6 cellular contexts compared by ENCODE assay signal in the genomic region with DNA sequence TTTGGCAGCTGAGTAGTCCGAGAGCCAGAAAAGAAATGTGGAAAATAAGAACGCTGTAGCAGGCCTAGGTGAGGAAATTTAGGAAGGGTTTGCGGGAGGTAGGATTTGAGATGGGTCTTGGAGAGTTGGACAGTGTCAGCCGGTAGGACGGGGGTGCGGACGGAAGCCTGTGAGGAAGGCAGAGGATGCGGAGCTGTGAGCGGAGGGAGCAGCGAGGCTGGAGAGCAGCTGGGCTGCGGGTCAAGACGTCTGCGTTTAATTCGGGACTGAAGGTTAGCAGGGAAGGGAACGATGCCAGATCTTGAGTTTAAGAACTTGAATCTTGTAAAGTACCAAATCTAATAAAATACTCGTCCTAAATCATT. TPM values are rescaled to one million over a fixed set of nuclear protein-coding genes. Genes with fewer than 3 reads are reported as not detected.
DNase-seq lines count a peak whose midpoint lies in the region; ATAC-seq, FAIRE-seq and TF ChIP-seq lines count a peak whose summit lies in the region.

No MANE protein-coding gene starts in this region.

- peak; percentile 17 for TF ChIP-seq POLR2A in GM18505 (IDR thresholded peaks at IDR 0.05; ENCODE audit: borderline replicate concordance, extremely low read depth, insufficient read depth, insufficient read length)
- TF ChIP-seq POLR2A in GM12878 (IDR thresholded peaks at IDR 0.05; ENCODE audit: low read depth, low read length) = no peak

- H4K20me1 ChIP-seq in GM12878 (ENCODE audit: control insufficient read depth, insufficient read depth) = no peaks in the 10 kb centered on the region

- SMC1A ChIA-PET in GM12878 (lab: Charles Lee; ENCODE audit: uncharacterized antibody, unreplicated experiment) = interaction anchor here (0.6 to 1.0 kb wide), 3 partner anchors 19 to 38 kb away, joined by 3 read pairs; a partner anchor contains a TSS

- TF ChIP-seq EP300 in GM12878 (IDR thresholded peaks at IDR 0.05; ENCODE audit: borderline replicate concordance in 1 of 2, control insufficient read depth in 1 of 2, low read depth in 2 of 2, low read length in 2 of 2) = no peak

- no peak for TF ChIP-seq RAD21 in GM12878 (IDR thresholded peaks at IDR 0.05; ENCODE audit: insufficient read depth, low read depth, low read length)

- in situ Hi-C loops in GM12878 (cut with MboI) = no loop called here

- H3K9me3 Mint-ChIP-seq in naive thymus-derived CD8-positive, alpha-beta T cell = no peaks in the 10 kb centered on the region

- 0 out of 4 replicates have a peak, but pooled peaks cover 0 to 3% of the 10 kb centered on the region in 2 experiments for H3K27me3 ChIP-seq in GM12878 (replicated peaks in 1 of 2; ENCODE audit: control insufficient read depth in 2 of 2, insufficient read depth in 2 of 2, low read length in 1 of 2)

- peak overlapping the region; percentile 30 to 89 (median 76) for H3K27ac Mint-ChIP-seq in naive thymus-derived CD8-positive, alpha-beta T cell

- no peak overlapping the region for H3K9ac ChIP-seq in GM12878 (ENCODE audit: control insufficient read depth, insufficient read depth, low read length)

- no peaks in the 10 kb centered on the region for H3K27me3 Mint-ChIP-seq in naive thymus-derived CD8-positive, alpha-beta T cell

- H3K79me2 ChIP-seq in GM12878 (ENCODE audit: control insufficient read depth, insufficient read depth, low read length) = no peaks in the 10 kb centered on the region

- peaks cover 12 to 20% (median 17%) of the 10 kb centered on the region in 4 donors for H3K4me1 Mint-ChIP-seq in naive thymus-derived CD8-positive, alpha-beta T cell

- peaks cover under 1 to 39% (median 6%) of the 10 kb centered on the region in 3 donors for H3K36me3 Mint-ChIP-seq in naive thymus-derived CD8-positive, alpha-beta T cell

- H3K4me3 Mint-ChIP-seq in naive thymus-derived CD8-positive, alpha-beta T cell = peak overlapping the region; percentile 69 to 95 (median 81)

- TF ChIP-seq CTCF in GM12878 (IDR thresholded peaks at IDR 0.05 in 2 of 3, conservative IDR thresholded peaks at IDR 0.05 in 1 of 3; ENCODE audit: control insufficient read depth in 2 of 3, extremely low read depth in 1 of 3, insufficient read depth in 1 of 3, low read depth in 3 of 3, low read length in 3 of 3) = no peak

- peak overlapping the region; percentile 61 for H3K4me2 ChIP-seq in GM12878 (ENCODE audit: control insufficient read depth, insufficient read depth)

- CTCF ChIA-PET in GM12878 (lab: Yijun Ruan, JAX) = interaction anchor here (0.6 to 1.4 kb wide), 4 partner anchors 16 to 164 kb away, joined by 3 read pairs; no protein-coding TSS in a partner anchor

- FAIRE-seq in GM12878 (lab: Jason Lieb, UNC) = peak; percentile 23

- H3K9me3 ChIP-seq in GM12878 (replicated peaks; ENCODE audit: control insufficient read depth, insufficient read depth, low read length) = no peaks in the 10 kb centered on the region

- H2AFZ ChIP-seq in GM12878 (ENCODE audit: control insufficient read depth, low read depth, low read length) = no peak overlapping the region

- 70% methylated on average over 16 of the region's 16 CpGs for WGBS in GM12878 (ENCODE audit: insufficient coverage, insufficient replicate concordance, low lambda C conversion rate, missing lambda C conversion rate)

- POLR2A ChIA-PET in GM12878 (lab: Charles Lee) = interaction anchor here (0.9 to 1.4 kb wide), 2 partner anchors 22 to 154 kb away, joined by 3 to 5 read pairs; no protein-coding TSS in a partner anchor
- POLR2A ChIA-PET in naive thymus-derived CD8-positive, alpha-beta T cell (lab: Charles Lee) = interaction anchor here (0.9 to 1.8 kb wide), 4 partner anchors 18 to 1263 kb away, joined by 3 to 5 read pairs (median 4); a partner anchor contains a TSS

- peaks cover 4% of the 10 kb centered on the region for H3K4me1 ChIP-seq in GM12878 (ENCODE audit: control insufficient read depth, insufficient read depth, low read length)

- ATAC-seq in GM18505 (IDR thresholded peaks at IDR 0.05; ENCODE audit: unreplicated experiment) (no peak), GM12878 (no peak), GM19395 (IDR thresholded peaks at IDR 0.05; ENCODE audit: unreplicated experiment) (no peak)
- ATAC-seq in naive thymus-derived CD8-positive, alpha-beta T cell = no peak

- DNase-seq in GM12878 (ENCODE audit: low read depth, low spot score) (no peak), NCI-H774 (lab: John Stamatoyannopoulos, UW) (no peak), NCI-H187 treated with DMSO at 0.1 percent for 48 hours (lab: John Stamatoyannopoulos, UW) (no peak)
- no peak for DNase-seq in naive thymus-derived CD8-positive, alpha-beta T cell

- BruUV-seq in GM12878 (replicated peaks; lab: Mats Ljungman, UMichigan) = no TSS peak

- H3K4me3 ChIP-seq in GM12878 = no peak overlapping the region

- H3K27ac ChIP-seq in GM12878 (ENCODE audit: control insufficient read depth, insufficient read depth) = no peak overlapping the region

- peaks cover 13 to 17% of the 10 kb centered on the region in 2 experiments; a peak in 3 of 4 replicates for H3K36me3 ChIP-seq in GM12878 (ENCODE audit: control insufficient read depth in 2 of 2, insufficient read depth in 2 of 2, low read length in 1 of 2)

- RAD21 ChIA-PET in GM12878 (lab: Charles Lee; ENCODE audit: unreplicated experiment) = interaction anchor here (1.2 to 2.5 kb wide), 2 partner anchors 20 to 128 kb away, joined by 4 to 9 read pairs; a partner anchor contains a TSS

- intact Hi-C loops in GM12878 (cut with micrococcal nuclease; ENCODE audit: unreplicated experiment) = no loop called here

RNA-seq across cellular contexts. Expression of a gene that starts 0.7 kb away (rescaled TPM):
- 0.79 and 1.3 TPM in 2 replicates for total RNA-seq in GM12878 (2013; cell fraction: nucleolus; rRNA removed)
- total RNA-seq in GM12878 (2014; rRNA removed) (1.3 and 1.4 TPM in 2 replicates), GM12878 (2014; rRNA removed; fragmentation: Illumina TruSeq; extraction: Trizol) (0.18 and 0.49 TPM in 2 replicates), GM12878 (2021) (1.2 and 1.3 TPM in 2 replicates)
- polyA plus RNA-seq in GM12878 (2011; ENCODE audit: low read depth) = 0.33 TPM
- polyA plus RNA-seq in GM12878 (2011; rRNA removed) (0.20 and 0.41 TPM in 2 replicates), GM12878 (2014; fragmentation: Illumina TruSeq; extraction: Trizol) (0.25 and 0.52 TPM in 2 replicates), GM12878 (2014; fragmentation: Nextera tagmentation; extraction: Ambion mirVana) (under 1 TPM; 0.13 TPM), GM12878 (2014; rRNA removed) (0.66 and 1.00 TPM in 2 replicates), GM12878 (2016; fragmentation: Nextera tagmentation; extraction: Ambion mirVana) (under 1 TPM; 0.64 to 0.95 TPM)
- 0.37 and 0.59 TPM in 2 replicates for polyA plus RNA-seq in GM12878 (2011; cell fraction: cytosol; rRNA removed)
- polyA plus RNA-seq in GM12878 (2011; cell fraction: nucleus; rRNA removed) = 0.96 and 1.4 TPM in 2 replicates
- 0.50 and 0.94 TPM in 2 replicates for polyA plus RNA-seq in GM12878 (2012)
- 0.44 and 0.82 TPM in 2 replicates for polyA minus RNA-seq in GM12878 (2011; rRNA and poly(A)+ RNA removed)
- polyA minus RNA-seq in GM12878 (2011; cell fraction: cytosol; rRNA and poly(A)+ RNA removed) = not detected in 2 replicates
- polyA minus RNA-seq in GM12878 (2011; cell fraction: nucleus; rRNA and poly(A)+ RNA removed) = 0.24 and 0.67 TPM in 2 replicates
- total RNA-seq in naive thymus-derived CD8-positive, alpha-beta T cell = 1 to 10 TPM; 1.5 to 1.9 TPM
- under 1 TPM; 0.15 to 0.67 (median 0.21) TPM for polyA plus RNA-seq in naive thymus-derived CD8-positive, alpha-beta T cell

RNA-seq across cellular contexts. Expression of a gene that starts 20.2 kb away (rescaled TPM):
- total RNA-seq in GM12878 (2013; cell fraction: nucleolus; rRNA removed) = 54.0 and 61.9 TPM in 2 replicates
- total RNA-seq in GM12878 (2014; rRNA removed) = 34.0 and 36.2 TPM in 2 replicates
- 27.5 and 27.9 TPM in 2 replicates for total RNA-seq in GM12878 (2014; rRNA removed; fragmentation: Illumina TruSeq; extraction: Trizol)
- 49.2 and 57.3 TPM in 2 replicates for total RNA-seq in GM12878 (2021)
- polyA plus RNA-seq in GM12878 (2011; ENCODE audit: low read depth) = 20.0 TPM
- polyA plus RNA-seq in GM12878 (2011; rRNA removed) = 24.3 and 29.4 TPM in 2 replicates
- 40.3 and 53.9 TPM in 2 replicates for polyA plus RNA-seq in GM12878 (2011; cell fraction: cytosol; rRNA removed)
- polyA plus RNA-seq in GM12878 (2011; cell fraction: nucleus; rRNA removed) = 79.8 and 81.5 TPM in 2 replicates
- 37.2 and 38.7 TPM in 2 replicates for polyA plus RNA-seq in GM12878 (2012)
- 44.0 and 54.1 TPM in 2 replicates for polyA plus RNA-seq in GM12878 (2014; fragmentation: Illumina TruSeq; extraction: Trizol)
- polyA plus RNA-seq in GM12878 (2014; fragmentation: Nextera tagmentation; extraction: Ambion mirVana) = 10 to 100 TPM; 14.7 to 15.0 TPM
- polyA plus RNA-seq in GM12878 (2014; rRNA removed) = 32.0 and 33.1 TPM in 2 replicates
- polyA plus RNA-seq in GM12878 (2016; fragmentation: Nextera tagmentation; extraction: Ambion mirVana) = 10 to 100 TPM; 56.8 to 60.0 TPM
- 28.1 and 45.1 TPM in 2 replicates for polyA minus RNA-seq in GM12878 (2011; rRNA and poly(A)+ RNA removed)
- 15.8 and 23.3 TPM in 2 replicates for polyA minus RNA-seq in GM12878 (2011; cell fraction: cytosol; rRNA and poly(A)+ RNA removed)
- polyA minus RNA-seq in GM12878 (2011; cell fraction: nucleus; rRNA and poly(A)+ RNA removed) = 19.9 and 34.4 TPM in 2 replicates
- total RNA-seq in naive thymus-derived CD8-positive, alpha-beta T cell = 100 to 1,000 TPM in 1 of 2 experiments, 10 to 100 TPM in 1; 96.5 to 100 TPM
- polyA plus RNA-seq in naive thymus-derived CD8-positive, alpha-beta T cell = 10 to 100 TPM; 48.3 to 64.9 (median 51.3) TPM

RNA-seq across cellular contexts. Expression of a gene that starts 28.6 kb away (rescaled TPM):
- total RNA-seq in GM12878 (2013; cell fraction: nucleolus; rRNA removed) = 23.1 and 23.7 TPM in 2 replicates
- total RNA-seq in GM12878 (2014; rRNA removed) = 19.4 and 22.8 TPM in 2 replicates
- 10.8 and 13.1 TPM in 2 replicates for total RNA-seq in GM12878 (2014; rRNA removed; fragmentation: Illumina TruSeq; extraction: Trizol)
- total RNA-seq in GM12878 (2021) = 28.6 and 29.1 TPM in 2 replicates
- 10.7 TPM for polyA plus RNA-seq in GM12878 (2011; ENCODE audit: low read depth)
- 9.2 and 15.4 TPM in 2 replicates for polyA plus RNA-seq in GM12878 (2011; rRNA removed)
- 20.7 and 25.7 TPM in 2 replicates for polyA plus RNA-seq in GM12878 (2011; cell fraction: cytosol; rRNA removed)
- 46.7 and 57.3 TPM in 2 replicates for polyA plus RNA-seq in GM12878 (2011; cell fraction: nucleus; rRNA removed)
- polyA plus RNA-seq in GM12878 (2012) = 17.8 and 25.4 TPM in 2 replicates
- polyA plus RNA-seq in GM12878 (2014; fragmentation: Illumina TruSeq; extraction: Trizol) = 15.5 and 17.8 TPM in 2 replicates
- 1 to 10 TPM; 4.1 to 9.7 TPM for polyA plus RNA-seq in GM12878 (2014; fragmentation: Nextera tagmentation; extraction: Ambion mirVana)
- polyA plus RNA-seq in GM12878 (2014; rRNA removed) = 33.7 and 35.5 TPM in 2 replicates
- 10 to 100 TPM; 31.0 to 35.2 TPM for polyA plus RNA-seq in GM12878 (2016; fragmentation: Nextera tagmentation; extraction: Ambion mirVana)
- 3.9 and 9.1 TPM in 2 replicates for polyA minus RNA-seq in GM12878 (2011; rRNA and poly(A)+ RNA removed)
- polyA minus RNA-seq in GM12878 (2011; cell fraction: cytosol; rRNA and poly(A)+ RNA removed) = 1.9 and 4.7 TPM in 2 replicates
- 6.6 and 8.6 TPM in 2 replicates for polyA minus RNA-seq in GM12878 (2011; cell fraction: nucleus; rRNA and poly(A)+ RNA removed)
- 10 to 100 TPM; 22.2 to 23.4 TPM for total RNA-seq in naive thymus-derived CD8-positive, alpha-beta T cell
- 10 to 100 TPM; 10.8 to 19.2 (median 11.0) TPM for polyA plus RNA-seq in naive thymus-derived CD8-positive, alpha-beta T cell

RNA-seq across cellular contexts. Expression of a gene that starts 32.6 kb away (rescaled TPM):
- total RNA-seq in GM12878 (2013; cell fraction: nucleolus; rRNA removed) = 52.5 and 60.5 TPM in 2 replicates
- 40.9 and 47.5 TPM in 2 replicates for total RNA-seq in GM12878 (2014; rRNA removed)
- total RNA-seq in GM12878 (2014; rRNA removed; fragmentation: Illumina TruSeq; extraction: Trizol) = 12.2 and 14.3 TPM in 2 replicates
- total RNA-seq in GM12878 (2021) = 65.1 and 69.4 TPM in 2 replicates
- 8.2 TPM for polyA plus RNA-seq in GM12878 (2011; ENCODE audit: low read depth)
- 8.0 and 18.4 TPM in 2 replicates for polyA plus RNA-seq in GM12878 (2011; rRNA removed)
- polyA plus RNA-seq in GM12878 (2011; cell fraction: cytosol; rRNA removed) = 28.1 and 42.6 TPM in 2 replicates
- polyA plus RNA-seq in GM12878 (2011; cell fraction: nucleus; rRNA removed) = 58.9 and 140 TPM in 2 replicates
- polyA plus RNA-seq in GM12878 (2012) = 14.9 and 21.0 TPM in 2 replicates
- polyA plus RNA-seq in GM12878 (2014; fragmentation: Illumina TruSeq; extraction: Trizol) = 6.6 and 14.0 TPM in 2 replicates
- 1 to 10 TPM; 8.3 TPM for polyA plus RNA-seq in GM12878 (2014; fragmentation: Nextera tagmentation; extraction: Ambion mirVana)
- polyA plus RNA-seq in GM12878 (2014; rRNA removed) = 53.8 and 55.9 TPM in 2 replicates
- polyA plus RNA-seq in GM12878 (2016; fragmentation: Nextera tagmentation; extraction: Ambion mirVana) = 10 to 100 TPM; 37.7 to 42.4 TPM
- 26.0 and 32.5 TPM in 2 replicates for polyA minus RNA-seq in GM12878 (2011; rRNA and poly(A)+ RNA removed)
- polyA minus RNA-seq in GM12878 (2011; cell fraction: cytosol; rRNA and poly(A)+ RNA removed) = 21.4 and 21.8 TPM in 2 replicates
- polyA minus RNA-seq in GM12878 (2011; cell fraction: nucleus; rRNA and poly(A)+ RNA removed) = 33.6 and 61.0 TPM in 2 replicates
- total RNA-seq in naive thymus-derived CD8-positive, alpha-beta T cell = 10 to 100 TPM; 48.6 to 55.0 TPM
- 10 to 100 TPM; 34.5 to 42.6 (median 35.4) TPM for polyA plus RNA-seq in naive thymus-derived CD8-positive, alpha-beta T cell

RNA-seq across cellular contexts. Expression of a gene that starts 39.2 kb away (rescaled TPM):
- 3.5 and 4.6 TPM in 2 replicates for total RNA-seq in GM12878 (2013; cell fraction: nucleolus; rRNA removed)
- 0.44 TPM in 1 of 2 replicates, not detected in the other for total RNA-seq in GM12878 (2014; rRNA removed)
- 0.23 TPM in 1 of 2 replicates, not detected in the other for total RNA-seq in GM12878 (2014; rRNA removed; fragmentation: Illumina TruSeq; extraction: Trizol)
- total RNA-seq in GM12878 (2021) = 0.66 and 1.2 TPM in 2 replicates
- 0.13 TPM for polyA plus RNA-seq in GM12878 (2011; ENCODE audit: low read depth)
- polyA plus RNA-seq in GM12878 (2011; rRNA removed) = 0.03 TPM in 1 of 2 replicates, not detected in the other
- polyA plus RNA-seq in GM12878 (2011; cell fraction: cytosol; rRNA removed) = 0.08 TPM in 1 of 2 replicates, not detected in the other
- polyA plus RNA-seq in GM12878 (2011; cell fraction: nucleus; rRNA removed) = 0.41 and 0.58 TPM in 2 replicates
- polyA plus RNA-seq in GM12878 (2012) = 0.88 and 1.3 TPM in 2 replicates
- 0.06 TPM in 1 of 2 replicates, not detected in the other for polyA plus RNA-seq in GM12878 (2014; fragmentation: Illumina TruSeq; extraction: Trizol)
- polyA plus RNA-seq in GM12878 (2014; fragmentation: Nextera tagmentation; extraction: Ambion mirVana) = under 1 TPM in 1 of 2 experiments, not detected in 1; 0.07 TPM
- polyA plus RNA-seq in GM12878 (2014; rRNA removed) = 0.12 and 0.41 TPM in 2 replicates
- polyA plus RNA-seq in GM12878 (2016; fragmentation: Nextera tagmentation; extraction: Ambion mirVana) = under 1 TPM; 0.09 to 0.13 TPM
- polyA minus RNA-seq in GM12878 (2011; rRNA and poly(A)+ RNA removed) = 0.46 TPM in 1 of 2 replicates, not detected in the other
- polyA minus RNA-seq in GM12878 (2011; cell fraction: cytosol; rRNA and poly(A)+ RNA removed) = 0.53 TPM in 1 of 2 replicates, not detected in the other
- 0.12 TPM in 1 of 2 replicates, not detected in the other for polyA minus RNA-seq in GM12878 (2011; cell fraction: nucleus; rRNA and poly(A)+ RNA removed)
- total RNA-seq in naive thymus-derived CD8-positive, alpha-beta T cell = 1 to 10 TPM in 1 of 2 experiments, not detected in 1; 1.4 TPM
- not detected for polyA plus RNA-seq in naive thymus-derived CD8-positive, alpha-beta T cell
